Comparison of ENCODE assay signal across 8 cellular contexts in the genomic region with DNA sequence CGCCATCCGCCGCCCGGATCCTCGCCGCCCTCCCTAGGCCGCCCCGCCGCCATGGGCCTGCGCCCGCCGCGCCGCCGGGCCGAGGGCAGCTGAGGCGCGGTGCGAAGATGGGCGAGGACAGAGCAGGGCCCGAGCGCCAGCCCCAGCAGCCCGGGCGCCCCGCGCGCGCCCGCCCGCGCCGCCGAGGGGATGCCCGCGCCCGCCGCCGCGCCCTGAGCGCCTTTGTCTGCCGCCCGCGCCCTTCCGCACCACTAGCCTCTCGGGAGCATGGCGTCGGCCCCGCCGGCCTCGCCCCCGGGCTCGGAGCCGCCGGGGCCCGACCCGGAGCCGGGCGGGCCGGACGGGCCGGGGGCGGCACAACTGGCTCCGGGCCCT. TPM values are rescaled to one million over a fixed set of nuclear protein-coding genes. Genes with fewer than 3 reads are reported as not detected.
DNase-seq lines count a peak whose midpoint lies in the region; ATAC-seq, FAIRE-seq and TF ChIP-seq lines count a peak whose summit lies in the region.

No MANE protein-coding gene starts in this region.

- peak overlapping the region; percentile 69 for H3K9ac ChIP-seq in keratinocyte (ENCODE audit: control insufficient read depth, extremely low read depth, insufficient read depth, low read length)

- peaks cover 5% of the 10 kb centered on the region for H3K9me1 ChIP-seq in keratinocyte (ENCODE audit: control insufficient read depth, extremely low read depth, insufficient read depth, low read length)

- H3K4me1 ChIP-seq in keratinocyte (ENCODE audit: control insufficient read depth, extremely low read depth, insufficient read depth, low read length): peaks cover 32% of the 10 kb centered on the region

- peak; percentile 45 for ATAC-seq in HG03354 (IDR thresholded peaks at IDR 0.05; ENCODE audit: poor library complexity, severe bottlenecking, unreplicated experiment)

- peaks cover 47% of the 10 kb centered on the region for H3K27me3 Mint-ChIP-seq in activated naive CD4-positive, alpha-beta T cell treated with anti-CD3 and anti-CD28 coated beads, Interleukin-2, amount 10 ng/mL, durations not matched to agents 7 days and 5 days
- peaks cover 12% of the 10 kb centered on the region for H3K27me3 Mint-ChIP-seq in stimulated activated naive CD8-positive, alpha-beta T cell treated with anti-CD3 and anti-CD28 coated beads, Interleukin-15, Interleukin-2, amounts not matched to agents 100 ng/mL and 50 ng/mL, for 24 hours

- peaks cover 30% of the 10 kb centered on the region for H3K4me1 Mint-ChIP-seq in activated naive CD4-positive, alpha-beta T cell treated with anti-CD3 and anti-CD28 coated beads, Interleukin-2, amount 10 ng/mL, durations not matched to agents 7 days and 5 days
- H3K4me1 Mint-ChIP-seq in stimulated activated naive CD8-positive, alpha-beta T cell treated with anti-CD3 and anti-CD28 coated beads, Interleukin-15, Interleukin-2, amounts not matched to agents 100 ng/mL and 50 ng/mL, for 24 hours (ENCODE audit: low read depth): peaks cover 29% of the 10 kb centered on the region

- peak overlapping the region; percentile 74 for H3K4me3 ChIP-seq in AG09309 (ENCODE audit: control insufficient read depth, low read depth, low read length)
- H3K4me3 ChIP-seq in keratinocyte (ENCODE audit: control insufficient read depth in 2 of 3, extremely low read depth in 1 of 3, insufficient read depth in 2 of 3, low read depth in 1 of 3, low read length in 3 of 3): peak overlapping the region in 2 of 3 experiments; percentile 54 to 70

- H3K9me3 Mint-ChIP-seq in activated naive CD4-positive, alpha-beta T cell treated with anti-CD3 and anti-CD28 coated beads, Interleukin-2, amount 10 ng/mL, durations not matched to agents 7 days and 5 days: no peaks in the 10 kb centered on the region
- no peaks in the 10 kb centered on the region for H3K9me3 Mint-ChIP-seq in stimulated activated naive CD8-positive, alpha-beta T cell treated with anti-CD3 and anti-CD28 coated beads, Interleukin-15, Interleukin-2, amounts not matched to agents 100 ng/mL and 50 ng/mL, for 24 hours

- CTCF ChIA-PET in activated naive CD4-positive, alpha-beta T cell treated with anti-CD3 and anti-CD28 coated beads, Interleukin-2, amount 10 ng/mL, durations not matched to agents 7 days and 5 days (lab: Charles Lee): no interaction called here

- H2AFZ ChIP-seq in keratinocyte (ENCODE audit: control insufficient read depth, low read length): no peak overlapping the region

- H3K27ac ChIP-seq in keratinocyte (ENCODE audit: control insufficient read depth, insufficient read depth, low read length): peak overlapping the region; percentile 71

- H3K9me3 ChIP-seq in keratinocyte (ENCODE audit: control insufficient read depth, low read depth, low read length): no peaks in the 10 kb centered on the region

- TF ChIP-seq CTCF in AG09309 (IDR thresholded peaks at IDR 0.05; ENCODE audit: control insufficient read depth, insufficient read depth, low read depth, low read length, missing control alignments): no peak
- TF ChIP-seq CTCF in keratinocyte (optimal IDR thresholded peaks at IDR 0.05 in 1 of 3, IDR thresholded peaks at IDR 0.05 in 1 of 3, conservative IDR thresholded peaks at IDR 0.05 in 1 of 3; ENCODE audit: extremely low read depth in 1 of 3, insufficient read depth in 2 of 3, low read length in 3 of 3): no peak

- peak overlapping the region; percentile 82 for H3K4me3 Mint-ChIP-seq in activated naive CD4-positive, alpha-beta T cell treated with anti-CD3 and anti-CD28 coated beads, Interleukin-2, amount 10 ng/mL, durations not matched to agents 7 days and 5 days
- peak overlapping the region; percentile 81 for H3K4me3 Mint-ChIP-seq in stimulated activated naive CD8-positive, alpha-beta T cell treated with anti-CD3 and anti-CD28 coated beads, Interleukin-15, Interleukin-2, amounts not matched to agents 100 ng/mL and 50 ng/mL, for 24 hours

- peak overlapping the region; percentile 45 for H3K27ac Mint-ChIP-seq in activated naive CD4-positive, alpha-beta T cell treated with anti-CD3 and anti-CD28 coated beads, Interleukin-2, amount 10 ng/mL, durations not matched to agents 7 days and 5 days
- H3K27ac Mint-ChIP-seq in stimulated activated naive CD8-positive, alpha-beta T cell treated with anti-CD3 and anti-CD28 coated beads, Interleukin-15, Interleukin-2, amounts not matched to agents 100 ng/mL and 50 ng/mL, for 24 hours: no peak overlapping the region

- FAIRE-seq in keratinocyte (lab: Jason Lieb, UNC): no peak

- DNase-seq in AG09309 (ENCODE audit: low read depth) (no peak), GM19240 (ENCODE audit: insufficient read length, low spot score) (peak; percentile 31), keratinocyte (ENCODE audit: low read depth, low spot score) (no peak), NCI-H1105 (lab: John Stamatoyannopoulos, UW) (no peak), kidney glomerular epithelial cell (lab: John Stamatoyannopoulos, UW) (no peak)
- no peak for DNase-seq in activated naive CD4-positive, alpha-beta T cell treated with anti-CD3 and anti-CD28 coated beads, Interleukin-2, amount 10 ng/mL, durations not matched to agents 7 days and 5 days

- H3K27me3 ChIP-seq in keratinocyte (ENCODE audit: control insufficient read depth, extremely low read depth, insufficient read depth, low read length): no peaks in the 10 kb centered on the region

- H3K4me2 ChIP-seq in keratinocyte (ENCODE audit: control insufficient read depth, extremely low read depth, insufficient read depth, low read depth, low read length): peak overlapping the region; percentile 70

- dilution Hi-C loops in keratinocyte (cut with MboI; ENCODE audit: extremely low pct_ligation_motif_present, low sequenced_read_pairs): no loop called here

- H3K36me3 ChIP-seq in keratinocyte (ENCODE audit: control insufficient read depth in 2 of 2, extremely low read depth in 1 of 2, insufficient read depth in 2 of 2, low read length in 2 of 2): peaks cover 0 to 3% of the 10 kb centered on the region in 2 experiments

- peaks cover 6% of the 10 kb centered on the region for H4K20me1 ChIP-seq in keratinocyte (ENCODE audit: control insufficient read depth, extremely low read depth, insufficient read depth, low read length)

- H3K79me2 ChIP-seq in keratinocyte (ENCODE audit: control insufficient read depth, insufficient read depth, low read length): peaks cover 31% of the 10 kb centered on the region

- peaks cover 3% of the 10 kb centered on the region for H3K36me3 Mint-ChIP-seq in activated naive CD4-positive, alpha-beta T cell treated with anti-CD3 and anti-CD28 coated beads, Interleukin-2, amount 10 ng/mL, durations not matched to agents 7 days and 5 days
- H3K36me3 Mint-ChIP-seq in stimulated activated naive CD8-positive, alpha-beta T cell treated with anti-CD3 and anti-CD28 coated beads, Interleukin-15, Interleukin-2, amounts not matched to agents 100 ng/mL and 50 ng/mL, for 24 hours (ENCODE audit: low read depth): peaks cover under 1% of the 10 kb centered on the region

RNA-seq across cellular contexts. Expression of a gene that starts 0.3 kb away (rescaled TPM):
- 6.0 to 10.0 TPM (median 6.4 TPM) in 3 replicates for polyA plus RNA-seq in keratinocyte
- polyA plus RNA-seq in keratinocyte (2011; ENCODE audit: low read depth): 23.7 TPM
- 6.0 and 11.7 TPM in 2 replicates for polyA plus RNA-seq in keratinocyte (2011; cell fraction: cytosol; rRNA removed)
- polyA plus RNA-seq in keratinocyte (2011; cell fraction: nucleus; rRNA removed): 21.5 and 31.5 TPM in 2 replicates
- 15.1 and 21.1 TPM in 2 replicates for polyA plus RNA-seq in keratinocyte (2012; ENCODE audit: low replicate concordance)
- polyA minus RNA-seq in keratinocyte: 10.6 to 22.2 TPM (median 12.6 TPM) in 3 replicates
- 16.9 TPM for polyA minus RNA-seq in keratinocyte (2011; cell fraction: cytosol; rRNA and poly(A)+ RNA removed)
- 16.5 and 17.5 TPM in 2 replicates for polyA minus RNA-seq in keratinocyte (2011; cell fraction: nucleus; rRNA and poly(A)+ RNA removed)

RNA-seq across cellular contexts. Expression of a gene that starts 24.0 kb away (rescaled TPM):
- 14.2 to 28.1 TPM (median 18.8 TPM) in 3 replicates for polyA plus RNA-seq in keratinocyte
- 3.4 TPM for polyA plus RNA-seq in keratinocyte (2011; ENCODE audit: low read depth)
- 11.2 and 27.9 TPM in 2 replicates for polyA plus RNA-seq in keratinocyte (2011; cell fraction: cytosol; rRNA removed)
- 49.1 and 72.8 TPM in 2 replicates for polyA plus RNA-seq in keratinocyte (2011; cell fraction: nucleus; rRNA removed)
- 18.5 and 22.1 TPM in 2 replicates for polyA plus RNA-seq in keratinocyte (2012; ENCODE audit: low replicate concordance)
- polyA minus RNA-seq in keratinocyte: 11.0 to 15.0 TPM (median 14.6 TPM) in 3 replicates
- 36.4 TPM for polyA minus RNA-seq in keratinocyte (2011; cell fraction: cytosol; rRNA and poly(A)+ RNA removed)
- 16.1 and 16.4 TPM in 2 replicates for polyA minus RNA-seq in keratinocyte (2011; cell fraction: nucleus; rRNA and poly(A)+ RNA removed)

RNA-seq across cellular contexts. Expression of a gene that starts 28.7 kb away (rescaled TPM):
- polyA plus RNA-seq in keratinocyte: 140 to 246 TPM (median 141 TPM) in 3 replicates
- polyA plus RNA-seq in keratinocyte (2011; ENCODE audit: low read depth): 14.3 TPM
- polyA plus RNA-seq in keratinocyte (2011; cell fraction: cytosol; rRNA removed): 135 and 258 TPM in 2 replicates
- polyA plus RNA-seq in keratinocyte (2011; cell fraction: nucleus; rRNA removed): 64.4 and 78.5 TPM in 2 replicates
- 69.8 and 219 TPM in 2 replicates for polyA plus RNA-seq in keratinocyte (2012; ENCODE audit: low replicate concordance)
- polyA minus RNA-seq in keratinocyte: 73.3 to 166 TPM (median 132 TPM) in 3 replicates
- 233 TPM for polyA minus RNA-seq in keratinocyte (2011; cell fraction: cytosol; rRNA and poly(A)+ RNA removed)
- 24.5 and 31.2 TPM in 2 replicates for polyA minus RNA-seq in keratinocyte (2011; cell fraction: nucleus; rRNA and poly(A)+ RNA removed)

RNA-seq across cellular contexts. Expression of a gene that starts 43.9 kb away (rescaled TPM):
- 25.5 to 47.7 TPM (median 46.7 TPM) in 3 replicates for polyA plus RNA-seq in keratinocyte
- polyA plus RNA-seq in keratinocyte (2011; ENCODE audit: low read depth): 11.1 TPM
- polyA plus RNA-seq in keratinocyte (2011; cell fraction: cytosol; rRNA removed): 31.2 and 69.0 TPM in 2 replicates
- polyA plus RNA-seq in keratinocyte (2011; cell fraction: nucleus; rRNA removed): 73.9 and 87.9 TPM in 2 replicates
- polyA plus RNA-seq in keratinocyte (2012; ENCODE audit: low replicate concordance): 17.3 and 45.4 TPM in 2 replicates
- 59.0 to 184 TPM (median 84.8 TPM) in 3 replicates for polyA minus RNA-seq in keratinocyte
- 97.6 TPM for polyA minus RNA-seq in keratinocyte (2011; cell fraction: cytosol; rRNA and poly(A)+ RNA removed)
- 39.6 and 42.3 TPM in 2 replicates for polyA minus RNA-seq in keratinocyte (2011; cell fraction: nucleus; rRNA and poly(A)+ RNA removed)

RNA-seq across cellular contexts. Expression of a gene that starts 55.4 kb away (rescaled TPM):
- polyA plus RNA-seq in keratinocyte: 115 to 142 TPM (median 128 TPM) in 3 replicates
- 15.8 TPM for polyA plus RNA-seq in keratinocyte (2011; ENCODE audit: low read depth)
- polyA plus RNA-seq in keratinocyte (2011; cell fraction: cytosol; rRNA removed): 91.8 and 171 TPM in 2 replicates
- 77.5 and 95.9 TPM in 2 replicates for polyA plus RNA-seq in keratinocyte (2011; cell fraction: nucleus; rRNA removed)
- polyA plus RNA-seq in keratinocyte (2012; ENCODE audit: low replicate concordance): 49.9 and 148 TPM in 2 replicates
- 50.2 to 87.3 TPM (median 56.9 TPM) in 3 replicates for polyA minus RNA-seq in keratinocyte
- 83.3 TPM for polyA minus RNA-seq in keratinocyte (2011; cell fraction: cytosol; rRNA and poly(A)+ RNA removed)
- polyA minus RNA-seq in keratinocyte (2011; cell fraction: nucleus; rRNA and poly(A)+ RNA removed): 23.4 and 27.0 TPM in 2 replicates
